1 cellular context compared by ENCODE assay signal in genomic region chr16:67294927-67295326, GRCh38.
TF ChIP-seq lines count a peak whose summit lies in the region.

No MANE protein-coding gene starts in this region.

TF ChIP-seq in H1, 55 proteins besides CTCF, POLR2A, EP300 and RAD21:
- no peak for TF ChIP-seq NRF1 (IDR thresholded peaks at IDR 0.05; ENCODE audit: low read depth, low read length)
- no peak for TF ChIP-seq BCL11A (IDR thresholded peaks at IDR 0.05; ENCODE audit: low read depth in 2 of 2, low read length in 2 of 2)
- no peak for TF ChIP-seq SP2 (IDR thresholded peaks at IDR 0.05; ENCODE audit: low read length)
- TF ChIP-seq POU5F1 (IDR thresholded peaks at IDR 0.05; ENCODE audit: low read depth, low read length): no peak
- TF ChIP-seq SP1 (IDR thresholded peaks at IDR 0.05; ENCODE audit: low read depth, low read length): no peak
- 0 out of 2 replicates have a peak, but pooled peaks have one; percentile 22 for TF ChIP-seq TEAD4 (IDR thresholded peaks at IDR 0.05; ENCODE audit: low read depth, low read length)
- no peak for TF ChIP-seq KDM5A (IDR thresholded peaks at IDR 0.05; ENCODE audit: low read length)
